Comparison of ENCODE assay signal across 11 cellular contexts in the genomic region with DNA sequence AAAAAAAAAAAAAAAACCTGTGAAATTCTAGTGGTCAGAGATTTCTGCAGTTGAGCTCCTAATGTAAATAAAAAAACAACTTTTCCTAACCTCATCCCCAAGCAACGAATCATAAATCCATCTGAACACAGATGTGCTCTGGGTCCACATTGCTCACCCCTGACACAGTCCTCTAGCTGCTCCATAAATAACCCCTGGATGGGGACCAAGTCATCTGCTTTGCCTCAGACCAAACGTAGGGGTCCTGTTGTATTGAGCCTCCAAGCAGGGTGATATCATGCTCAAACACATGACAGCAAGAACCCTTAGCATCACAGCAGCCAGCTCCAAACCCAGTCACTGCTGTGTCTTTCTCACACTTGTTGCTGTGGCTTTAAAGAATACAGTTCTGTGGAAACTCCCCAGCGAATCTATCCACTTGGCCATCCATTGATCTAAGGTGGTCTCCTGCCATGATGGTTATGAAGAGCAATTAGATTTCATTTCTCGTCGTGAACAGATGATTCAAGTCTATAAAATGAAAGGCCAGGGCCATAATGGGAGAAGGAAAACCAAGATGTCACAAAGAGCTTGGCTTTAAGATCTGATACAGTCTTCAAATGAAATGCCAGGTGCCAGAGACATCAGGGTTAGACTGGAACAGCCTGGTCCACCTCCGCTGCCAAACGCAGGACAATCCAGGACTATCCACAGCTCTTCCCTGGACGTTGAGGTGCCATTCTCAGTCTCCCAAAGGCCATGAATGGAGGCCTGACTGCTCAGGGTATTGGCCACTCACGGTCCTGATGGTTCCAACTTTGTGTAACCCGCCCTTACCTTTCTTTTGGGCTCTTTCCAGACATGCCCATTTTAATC. TPM values are rescaled to one million over a fixed set of nuclear protein-coding genes. Genes with fewer than 3 reads are reported as not detected.
A peak's percentile ranks its signal among the peaks of the same experiment; 100 is the strongest.
DNase-seq lines count a peak whose midpoint lies in the region; ATAC-seq, FAIRE-seq and TF ChIP-seq lines count a peak whose summit lies in the region.
"Had no signal": no experiment of that assay in that cellular context is flagged by ENCODE, and none has a peak within 500 bp of the region (broad histone marks: within the 10 kb centered on the region; RNA-seq: fewer than 3 reads in every experiment).

No MANE protein-coding gene starts in this region.

- no peak for TF ChIP-seq EP300 in A549 (IDR thresholded peaks at IDR 0.05)

- H3K4me3 Mint-ChIP-seq in mesothelial cell of epicardium: no peak overlapping the region

- no peak for FAIRE-seq in A549 (lab: Jason Lieb, UNC)
- no peak for FAIRE-seq in RCC 7860 (lab: Jason Lieb, UNC)

- POLR2A ChIA-PET in A549 (lab: Yijun Ruan, JAX): no interaction called here

- H3K4me3 ChIP-seq in A549 (no peak overlapping the region), MG63 (no peak overlapping the region), esophagus (ENCODE audit: low read depth in 1 of 2, low read length in 2 of 2) (no peak overlapping the region)

- H3K9me3 Mint-ChIP-seq in mesothelial cell of epicardium: peaks cover 2% of the 10 kb centered on the region

- no peak for TF ChIP-seq POLR2A in A549 (IDR thresholded peaks at IDR 0.05; ENCODE audit: low read length)

- peak overlapping the region; percentile 89 to 91 for H3K27ac ChIP-seq in A549
- H3K27ac ChIP-seq in esophagus (ENCODE audit: low read depth in 2 of 2, low read length in 1 of 2): peak overlapping the region; percentile 58 to 72

- TF ChIP-seq CTCF in A549 (IDR thresholded peaks at IDR 0.05) (no peak), mesothelial cell of epicardium (IDR thresholded peaks at IDR 0.05; ENCODE audit: unreplicated experiment) (no peak)

- H3K36me3 ChIP-seq in MG63 (peaks cover 14% of the 10 kb centered on the region), esophagus (ENCODE audit: control insufficient read depth in 2 of 2, insufficient read depth in 2 of 2, low read length in 1 of 2) (no peaks in the 10 kb centered on the region)

- H3K9me3 ChIP-seq in A549: no peaks in the 10 kb centered on the region
- H3K9me3 ChIP-seq in MG63: no peaks in the 10 kb centered on the region
- H3K9me3 ChIP-seq in esophagus (ENCODE audit: control insufficient read depth in 2 of 2, insufficient read depth in 1 of 2, low read depth in 1 of 2, low read length in 1 of 2): no peaks in the 10 kb centered on the region

- DNase-seq in A549 (ENCODE audit: low read depth in 1 of 2, low spot score in 1 of 2) (peak in 1 of 2 experiments; percentile 46), MG63 (peak; percentile 77), mesothelial cell of epicardium (ENCODE audit: low spot score in 2 of 2, unreplicated experiment in 2 of 2) (no peak), T-helper 9 cell (no peak), RCC 7860 (ENCODE audit: low spot score) (no peak)
- DNase-seq: NCI-H1092 treated with DMSO at 0.1 percent for 48 hours; SHP77 treated with DMSO at 0.1 percent for 48 hours; stimulated activated CD8-positive, alpha-beta memory T cell treated with anti-CD3 and anti-CD28 coated beads, Interleukin-4, amount 100 ng/mL, for 48 hours had no signal

- no peak for TF ChIP-seq RAD21 in A549 (conservative IDR thresholded peaks at IDR 0.05 in 1 of 2, IDR thresholded peaks at IDR 0.05 in 1 of 2)

- peaks cover 96% of the 10 kb centered on the region for H3K4me1 ChIP-seq in A549
- peaks cover 8 to 26% of the 10 kb centered on the region in 2 donors for H3K4me1 ChIP-seq in esophagus (ENCODE audit: control insufficient read depth in 2 of 2, insufficient read depth in 2 of 2, low read length in 1 of 2)

- no peaks in the 10 kb centered on the region for H3K27me3 Mint-ChIP-seq in mesothelial cell of epicardium (ENCODE audit: low read depth)

- no peaks in the 10 kb centered on the region for H3K36me3 Mint-ChIP-seq in mesothelial cell of epicardium

- H3K4me1 Mint-ChIP-seq in mesothelial cell of epicardium: peaks cover 49% of the 10 kb centered on the region

- peak overlapping the region; percentile 77 for H3K4me2 ChIP-seq in A549

- 0 out of 6 replicates have a peak, but pooled peaks of 1 of the 2 experiments have one; percentile 3 for ATAC-seq in A549
- no peak for ATAC-seq in GM18858 (IDR thresholded peaks at IDR 0.05; ENCODE audit: unreplicated experiment)
- no peak for ATAC-seq in GM21529 (IDR thresholded peaks at IDR 0.05; ENCODE audit: unreplicated experiment)

- peak overlapping the region; percentile 35 for H3K27ac Mint-ChIP-seq in mesothelial cell of epicardium

- CTCF ChIA-PET in A549 (lab: Yijun Ruan, JAX): interaction anchor here (0.7 to 1.5 kb wide), 5 partner anchors 8 to 140 kb away, joined by 3 to 6 read pairs (median 3); a partner anchor contains a TSS

- 68% methylated on average over 10 of the region's 10 CpGs for WGBS in A549 (ENCODE audit: missing lambda C conversion rate)
- 74 to 78% methylated on average over 10 of the region's 10 CpGs for WGBS in esophagus, 2 donors

- H3K27me3 ChIP-seq in MG63 (no peaks in the 10 kb centered on the region), esophagus (ENCODE audit: control insufficient read depth in 1 of 2, insufficient read depth in 2 of 2, low read length in 2 of 2) (no peaks in the 10 kb centered on the region)

TF ChIP-seq in A549, 52 proteins besides CTCF, POLR2A, EP300 and RAD21:
- TF ChIP-seq MYC (IDR thresholded peaks at IDR 0.05; ENCODE audit: borderline replicate concordance, low read length): no peak
- 0 out of 5 replicates have a peak, but pooled peaks of 1 of the 2 experiments have one; percentile 13 for TF ChIP-seq JUN (IDR thresholded peaks at IDR 0.05)
- no peak for TF ChIP-seq CEBPB (IDR thresholded peaks at IDR 0.05)

RNA-seq across cellular contexts. Expression of a gene that starts 39.0 kb away (rescaled TPM):
- polyA plus RNA-seq in A549 (2011; rRNA removed) (107 and 119 TPM in 2 replicates), A549 (2017; fragmentation: RNase III; extraction: RNeasy Plus Mini Kit Qiagen cat#74134 plus additional on column Dnase treatment) (30.0 to 40.3 TPM (median 35.3 TPM) in 3 replicates), esophagus (10 to 100 TPM; 13.3 to 19.4 TPM)
- polyA plus RNA-seq in A549 (2012; cell fraction: cytosol; rRNA removed): 46.3 and 54.9 TPM in 2 replicates
- polyA plus RNA-seq in A549 (2012; cell fraction: nucleus; rRNA removed): 250 and 339 TPM in 2 replicates
- polyA minus RNA-seq in A549 (2011; rRNA and poly(A)+ RNA removed): 132 and 139 TPM in 2 replicates
- total RNA-seq in MG63 (2014; rRNA removed; shearing (Covaris generic); ENCODE audit: low replicate concordance): 9.5 and 15.5 TPM in 2 replicates
- total RNA-seq in mesothelial cell of epicardium: 11.5 to 13.1 TPM (median 12.7 TPM) in 3 replicates
